Comparison of ENCODE assay signal across 1 cellular context in genomic region chr16:74724820-74725549, GRCh38.
A peak's percentile ranks its signal among the peaks of the same experiment; 100 is the strongest.
TF ChIP-seq lines count a peak whose summit lies in the region.

No MANE protein-coding gene starts in this region.

TF ChIP-seq in HepG2, 621 proteins besides CTCF, POLR2A, EP300 and RAD21:
- TF ChIP-seq XRCC5 (optimal IDR thresholded peaks at IDR 0.05; ENCODE audit: low read length) (peak; percentile 10), ZNF383 (CRISPR knock-in tag; IDR thresholded peaks at IDR 0.05; ENCODE audit: borderline replicate concordance) (no peak), FOXO1 (CRISPR knock-in tag; IDR thresholded peaks at IDR 0.05) (0 out of 2 replicates have a peak, but pooled peaks have one; percentile 10), ZBTB37 (CRISPR knock-in tag; IDR thresholded peaks at IDR 0.05) (no peak)
- TF ChIP-seq, protein P1, sequence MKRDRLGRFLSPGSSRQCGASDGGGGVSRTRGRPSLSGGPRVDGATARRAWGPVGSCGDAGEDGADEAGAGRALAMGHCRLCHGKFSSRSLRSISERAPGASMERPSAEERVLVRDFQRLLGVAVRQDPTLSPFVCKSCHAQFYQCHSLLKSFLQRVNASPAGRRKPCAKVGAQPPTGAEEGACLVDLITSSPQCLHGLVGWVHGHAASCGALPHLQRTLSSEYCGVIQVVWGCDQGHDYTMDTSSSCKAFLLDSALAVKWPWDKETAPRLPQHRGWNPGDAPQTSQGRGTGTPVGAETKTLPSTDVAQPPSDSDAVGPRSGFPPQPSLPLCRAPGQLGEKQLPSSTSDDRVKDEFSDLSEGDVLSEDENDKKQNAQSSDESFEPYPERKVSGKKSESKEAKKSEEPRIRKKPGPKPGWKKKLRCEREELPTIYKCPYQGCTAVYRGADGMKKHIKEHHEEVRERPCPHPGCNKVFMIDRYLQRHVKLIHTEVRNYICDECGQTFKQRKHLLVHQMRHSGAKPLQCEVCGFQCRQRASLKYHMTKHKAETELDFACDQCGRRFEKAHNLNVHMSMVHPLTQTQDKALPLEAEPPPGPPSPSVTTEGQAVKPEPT (CRISPR knock-in tag; IDR thresholded peaks at IDR 0.05; ENCODE audit: low read depth): 0 out of 2 replicates have a peak, but pooled peaks have one; percentile 31
